Comparison of ENCODE assay signal across 18 cellular contexts in genomic region chr6:170378502-170378901, GRCh38.
A peak's percentile ranks its signal among the peaks of the same experiment; 100 is the strongest.
DNase-seq lines count a peak whose midpoint lies in the region; ATAC-seq lines count a peak whose summit lies in the region.
"Had no signal": no experiment of that assay in that cellular context is flagged by ENCODE, and none has a peak within 500 bp of the region (broad histone marks: within the 10 kb centered on the region; RNA-seq: fewer than 3 reads in every experiment).

No MANE protein-coding gene starts in this region.

- peak overlapping the region; percentile 19 to 76 (median 66) for H3K4me2 ChIP-seq in BLaER1 treated with 17β-estradiol and CSF1 and Interleukin-3, amounts not matched to agents 10 nM and 100 nM

- peak; percentile 28 for ATAC-seq in activated T-helper 17 cell treated with anti-CD3 and anti-CD28 coated beads, Interleukin-2, amount 50 U/mL, for 72 hours (replicated peaks)
- no peak for ATAC-seq in naive thymus-derived CD4-positive, alpha-beta T cell
- ATAC-seq in left ventricle myocardium superior: no peak
- ATAC-seq: gastrocnemius medialis, K562 had no signal

- H3K27ac Mint-ChIP-seq in CD4-positive, alpha-beta memory T cell: peak overlapping the region; percentile 22 to 88 (median 77)
- H3K27ac Mint-ChIP-seq in activated T-helper 17 cell treated with anti-CD3 and anti-CD28 coated beads, Interleukin-2, amount 50 U/mL, for 72 hours: peak overlapping the region; percentile 86
- peak overlapping the region; percentile 1 to 94 (median 75) for H3K27ac Mint-ChIP-seq in naive thymus-derived CD4-positive, alpha-beta T cell

- peak in 2 of 5 donors; percentile 4 to 20 for DNase-seq in CD4-positive, alpha-beta memory T cell
- DNase-seq in naive thymus-derived CD4-positive, alpha-beta T cell: peak in 3 of 9 donors; percentile 12 to 37 (median 19)
- DNase-seq in cerebellar cortex (ENCODE audit: low spot score): no peak
- DNase-seq in left ventricle myocardium superior: no peak
- no peak for DNase-seq in SW480 (ENCODE audit: low spot score)
- DNase-seq: activated CD4-positive, alpha-beta T cell treated with anti-CD3 and anti-CD28 coated beads for 1 hour; AML-193; DMS53; erythroblast; gastrocnemius medialis; NCI-H2081 treated with DMSO at 0.1 percent for 48 hours; NCI-H510A treated with DMSO at 0.1 percent for 48 hours; Right ventricle myocardium superior; sigmoid colon had no signal

- H3K27me3 ChIP-seq in BLaER1 treated with 17β-estradiol and CSF1 and Interleukin-3, amounts not matched to agents 10 nM and 100 nM: no peaks in the 10 kb centered on the region
- no peaks in the 10 kb centered on the region for H3K27me3 ChIP-seq in CD4-positive, alpha-beta memory T cell (ENCODE audit: insufficient read depth, low read length)
- H3K27me3 ChIP-seq in naive thymus-derived CD4-positive, alpha-beta T cell (ENCODE audit: control insufficient read depth in 2 of 2, insufficient read depth in 2 of 2, low read length in 2 of 2): no peaks in the 10 kb centered on the region
- H3K27me3 ChIP-seq: gastrocnemius medialis, sigmoid colon, suprapubic skin had no signal

- H3K4me3 ChIP-seq in BLaER1 treated with 17β-estradiol and CSF1 and Interleukin-3, amounts not matched to agents 10 nM and 100 nM: no peak overlapping the region
- no peak overlapping the region for H3K4me3 ChIP-seq in CD4-positive, alpha-beta memory T cell (ENCODE audit: low read length in 2 of 2)
- H3K4me3 ChIP-seq in naive thymus-derived CD4-positive, alpha-beta T cell (ENCODE audit: low read length): no peak overlapping the region
- H3K4me3 ChIP-seq: gastrocnemius medialis, K562, sigmoid colon, suprapubic skin had no signal

- CTCF ChIA-PET in CD4-positive, alpha-beta memory T cell (lab: Charles Lee; ENCODE audit: partially characterized antibody): interaction anchor here (1.2 kb wide), 1 partner anchor 12 kb away, joined by 3 read pairs; no protein-coding TSS in a partner anchor
- CTCF ChIA-PET in naive thymus-derived CD4-positive, alpha-beta T cell (lab: Charles Lee): no interaction called here

- peak overlapping the region in 5 of 8 donors; percentile 13 to 75 (median 66) for H3K4me3 Mint-ChIP-seq in CD4-positive, alpha-beta memory T cell
- H3K4me3 Mint-ChIP-seq in activated T-helper 17 cell treated with anti-CD3 and anti-CD28 coated beads, Interleukin-2, amount 50 U/mL, for 72 hours: peak overlapping the region; percentile 19
- peak overlapping the region in 6 of 10 donors; percentile 13 to 75 (median 46) for H3K4me3 Mint-ChIP-seq in naive thymus-derived CD4-positive, alpha-beta T cell

- intact Hi-C loops in CD4-positive, alpha-beta memory T cell (cut with micrococcal nuclease): no loop called here
- intact Hi-C loops in naive thymus-derived CD4-positive, alpha-beta T cell (cut with micrococcal nuclease): loop anchor here in 1 of 2 donors (10.0 kb wide), 1 partner anchor 64 kb away; no protein-coding TSS in a partner anchor
- intact Hi-C loops in left ventricle myocardium superior (cut with micrococcal nuclease): no loop called here

- H3K27ac ChIP-seq in BLaER1 treated with 17β-estradiol and CSF1 and Interleukin-3, amounts not matched to agents 10 nM and 100 nM: peak overlapping the region in 2 of 11 experiments; percentile 17 to 46; a peak in 3 of 22 replicates
- H3K27ac ChIP-seq in CD4-positive, alpha-beta memory T cell (ENCODE audit: low read depth, low read length): no peak overlapping the region
- peak overlapping the region; percentile 3 for H3K27ac ChIP-seq in naive thymus-derived CD4-positive, alpha-beta T cell (ENCODE audit: low read depth, low read length)
- H3K27ac ChIP-seq: gastrocnemius medialis, sigmoid colon, suprapubic skin had no signal

- H3K9me3 ChIP-seq in BLaER1 treated with 17β-estradiol and CSF1 and Interleukin-3, amounts not matched to agents 10 nM and 100 nM (replicated peaks in 1 of 11): no peaks in the 10 kb centered on the region
- H3K9me3 ChIP-seq in CD4-positive, alpha-beta memory T cell (ENCODE audit: control insufficient read depth in 1 of 2, low read length in 2 of 2): no peaks in the 10 kb centered on the region
- no peaks in the 10 kb centered on the region for H3K9me3 ChIP-seq in naive thymus-derived CD4-positive, alpha-beta T cell (ENCODE audit: control insufficient read depth in 2 of 3, low read length in 3 of 3)
- H3K9me3 ChIP-seq: gastrocnemius medialis, sigmoid colon, suprapubic skin had no signal

- peaks cover 30 to 73% (median 43%) of the 10 kb centered on the region in 10 experiments for H3K4me1 ChIP-seq in BLaER1 treated with 17β-estradiol and CSF1 and Interleukin-3, amounts not matched to agents 10 nM and 100 nM
- peaks cover 13% of the 10 kb centered on the region for H3K4me1 ChIP-seq in CD4-positive, alpha-beta memory T cell (ENCODE audit: insufficient read depth, low read length)
- H3K4me1 ChIP-seq in naive thymus-derived CD4-positive, alpha-beta T cell (ENCODE audit: control insufficient read depth in 2 of 2, insufficient read depth in 2 of 2, low read length in 2 of 2): peaks cover 13 to 14% of the 10 kb centered on the region in 2 donors
- H3K4me1 ChIP-seq: sigmoid colon, suprapubic skin had no signal

- peaks cover 0 to 16% (median 4%) of the 10 kb centered on the region in 11 experiments; a peak in 9 of 22 replicates for H3K36me3 ChIP-seq in BLaER1 treated with 17β-estradiol and CSF1 and Interleukin-3, amounts not matched to agents 10 nM and 100 nM
- H3K36me3 ChIP-seq in CD4-positive, alpha-beta memory T cell (ENCODE audit: insufficient read depth, low read length): no peaks in the 10 kb centered on the region
- H3K36me3 ChIP-seq in naive thymus-derived CD4-positive, alpha-beta T cell (ENCODE audit: control insufficient read depth in 2 of 3, insufficient read depth in 3 of 3, low read length in 3 of 3): peaks cover 0 to 19% (median 0%) of the 10 kb centered on the region in 3 experiments
- H3K36me3 ChIP-seq: gastrocnemius medialis had no signal

- no peaks in the 10 kb centered on the region for H3K27me3 Mint-ChIP-seq in CD4-positive, alpha-beta memory T cell
- no peaks in the 10 kb centered on the region for H3K27me3 Mint-ChIP-seq in activated T-helper 17 cell treated with anti-CD3 and anti-CD28 coated beads, Interleukin-2, amount 50 U/mL, for 72 hours
- H3K27me3 Mint-ChIP-seq in naive thymus-derived CD4-positive, alpha-beta T cell: no peaks in the 10 kb centered on the region

- POLR2A ChIA-PET in CD4-positive, alpha-beta memory T cell (lab: Charles Lee; ENCODE audit: partially characterized antibody): no interaction called here
- POLR2A ChIA-PET in naive thymus-derived CD4-positive, alpha-beta T cell (lab: Charles Lee): no interaction called here

- H3K9ac ChIP-seq in BLaER1 treated with 17β-estradiol and CSF1 and Interleukin-3, amounts not matched to agents 10 nM and 100 nM: no peak overlapping the region

- H3K9me3 Mint-ChIP-seq in CD4-positive, alpha-beta memory T cell: peaks cover 0 to 2% (median 0%) of the 10 kb centered on the region in 8 donors
- no peaks in the 10 kb centered on the region for H3K9me3 Mint-ChIP-seq in activated T-helper 17 cell treated with anti-CD3 and anti-CD28 coated beads, Interleukin-2, amount 50 U/mL, for 72 hours
- H3K9me3 Mint-ChIP-seq in naive thymus-derived CD4-positive, alpha-beta T cell: peaks cover 0 to 11% (median 0%) of the 10 kb centered on the region in 11 donors

- H3K4me1 Mint-ChIP-seq in CD4-positive, alpha-beta memory T cell: peaks cover 13 to 26% (median 19%) of the 10 kb centered on the region in 4 donors
- peaks cover 13% of the 10 kb centered on the region for H3K4me1 Mint-ChIP-seq in activated T-helper 17 cell treated with anti-CD3 and anti-CD28 coated beads, Interleukin-2, amount 50 U/mL, for 72 hours
- peaks cover 12 to 36% (median 30%) of the 10 kb centered on the region in 7 donors for H3K4me1 Mint-ChIP-seq in naive thymus-derived CD4-positive, alpha-beta T cell

- H3K36me3 Mint-ChIP-seq in CD4-positive, alpha-beta memory T cell: peaks cover 20 to 31% of the 10 kb centered on the region in 2 donors
- H3K36me3 Mint-ChIP-seq in activated T-helper 17 cell treated with anti-CD3 and anti-CD28 coated beads, Interleukin-2, amount 50 U/mL, for 72 hours (ENCODE audit: low read depth): peaks cover 20% of the 10 kb centered on the region
- peaks cover 4 to 38% (median 10%) of the 10 kb centered on the region in 5 donors for H3K36me3 Mint-ChIP-seq in naive thymus-derived CD4-positive, alpha-beta T cell

- peaks cover 0 to 17% (median 0%) of the 10 kb centered on the region in 11 experiments; a peak in 4 of 22 replicates for H4K20me1 ChIP-seq in BLaER1 treated with 17β-estradiol and CSF1 and Interleukin-3, amounts not matched to agents 10 nM and 100 nM
